In genomic region chr20:37178839-37179670, GRCh38 we compare ENCODE assay signal across 1 cellular context.
A peak's percentile ranks its signal among the peaks of the same experiment; 100 is the strongest.
TF ChIP-seq lines count a peak whose summit lies in the region.

Gene MROH8 (minus strand): TSS chr20:37179548.
Gene RPN2 (plus strand): TSS chr20:37179330. CDS start chr20:37179357, 27 bp downstream.

TF ChIP-seq in HepG2, 621 proteins besides CTCF, POLR2A, EP300 and RAD21 (continued from another document and continues in another):
- TF ChIP-seq ZNF142 (CRISPR knock-in tag; IDR thresholded peaks at IDR 0.05), result peak; percentile 77; the same call in 1 of the 2 replicates
- peak; percentile 82; the same call in 1 of the 2 replicates for TF ChIP-seq ZNF619 (CRISPR knock-in tag; IDR thresholded peaks at IDR 0.05)
- TF ChIP-seq IKZF1 (IDR thresholded peaks at IDR 0.05), result no peak
- TF ChIP-seq ZNF530 (CRISPR knock-in tag; IDR thresholded peaks at IDR 0.05; ENCODE audit: low read depth), result no peak; the same call in 1 of the 2 replicates
- TF ChIP-seq TP53 (CRISPR knock-in tag; conservative IDR thresholded peaks at IDR 0.05), result peak; percentile 94
- peak; percentile 24; the same call in 1 of the 2 replicates for TF ChIP-seq ZKSCAN8 (CRISPR knock-in tag; IDR thresholded peaks at IDR 0.05; ENCODE audit: borderline replicate concordance)
- TF ChIP-seq, protein P1, sequence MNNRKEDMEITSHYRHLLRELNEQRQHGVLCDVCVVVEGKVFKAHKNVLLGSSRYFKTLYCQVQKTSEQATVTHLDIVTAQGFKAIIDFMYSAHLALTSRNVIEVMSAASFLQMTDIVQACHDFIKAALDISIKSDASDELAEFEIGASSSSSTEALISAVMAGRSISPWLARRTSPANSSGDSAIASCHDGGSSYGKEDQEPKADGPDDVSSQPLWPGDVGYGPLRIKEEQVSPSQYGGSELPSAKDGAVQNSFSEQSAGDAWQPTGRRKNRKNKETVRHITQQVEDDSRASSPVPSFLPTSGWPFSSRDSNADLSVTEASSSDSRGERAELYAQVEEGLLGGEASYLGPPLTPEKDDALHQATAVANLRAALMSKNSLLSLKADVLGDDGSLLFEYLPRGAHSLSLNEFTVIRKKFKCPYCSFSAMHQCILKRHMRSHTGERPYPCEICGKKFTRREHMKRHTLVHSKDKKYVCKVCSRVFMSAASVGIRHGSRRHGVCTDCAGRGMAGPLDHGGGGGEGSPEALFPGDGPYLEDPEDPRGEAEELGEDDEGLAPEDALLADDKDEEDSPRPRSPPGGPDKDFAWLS (CRISPR knock-in tag; IDR thresholded peaks at IDR 0.05; ENCODE audit: borderline replicate concordance), result no peak
- no peak; the same call in 1 of the 2 replicates for TF ChIP-seq SAFB2 (CRISPR knock-in tag; IDR thresholded peaks at IDR 0.05; ENCODE audit: borderline replicate concordance, low read depth)
- peak; percentile 58; the same call in 1 of the 2 replicates for TF ChIP-seq THAP8 (CRISPR knock-in tag; IDR thresholded peaks at IDR 0.05; ENCODE audit: borderline replicate concordance)
- TF ChIP-seq ZNF264 (CRISPR knock-in tag; IDR thresholded peaks at IDR 0.05), result peak; percentile 93; the same call in 1 of the 2 replicates
- peak; percentile 91; the same call in 1 of the 2 replicates for TF ChIP-seq KMT2A (CRISPR knock-in tag; IDR thresholded peaks at IDR 0.05)
- peak; percentile 88 for TF ChIP-seq ARNT2 (CRISPR knock-in tag; IDR thresholded peaks at IDR 0.05; ENCODE audit: low read depth)
- TF ChIP-seq ZBTB14 (CRISPR knock-in tag; IDR thresholded peaks at IDR 0.05), result peak; percentile 40; the same call in 1 of the 2 replicates
- peak; percentile 99 for TF ChIP-seq POGK (CRISPR knock-in tag; conservative IDR thresholded peaks at IDR 0.05)
- TF ChIP-seq IRF2 (CRISPR knock-in tag; IDR thresholded peaks at IDR 0.05), result no peak
- no peak for TF ChIP-seq MAF1 (CRISPR knock-in tag; IDR thresholded peaks at IDR 0.05; ENCODE audit: borderline replicate concordance)
- peak; percentile 97 for TF ChIP-seq ZNF501 (CRISPR knock-in tag; IDR thresholded peaks at IDR 0.05)
- TF ChIP-seq RELA (CRISPR knock-in tag; IDR thresholded peaks at IDR 0.05), result peak; percentile 62; the same call in 1 of the 2 replicates
- TF ChIP-seq NCOA2 (CRISPR knock-in tag; IDR thresholded peaks at IDR 0.05), result peak; percentile 59; the same call in 1 of the 2 replicates
- peak; percentile 68 for TF ChIP-seq U2AF1 (optimal IDR thresholded peaks at IDR 0.05; ENCODE audit: low read depth, low read length)
- peak; percentile 97 for TF ChIP-seq ARHGAP35 (CRISPR knock-in tag; IDR thresholded peaks at IDR 0.05; ENCODE audit: borderline replicate concordance)
- TF ChIP-seq, protein P2, sequence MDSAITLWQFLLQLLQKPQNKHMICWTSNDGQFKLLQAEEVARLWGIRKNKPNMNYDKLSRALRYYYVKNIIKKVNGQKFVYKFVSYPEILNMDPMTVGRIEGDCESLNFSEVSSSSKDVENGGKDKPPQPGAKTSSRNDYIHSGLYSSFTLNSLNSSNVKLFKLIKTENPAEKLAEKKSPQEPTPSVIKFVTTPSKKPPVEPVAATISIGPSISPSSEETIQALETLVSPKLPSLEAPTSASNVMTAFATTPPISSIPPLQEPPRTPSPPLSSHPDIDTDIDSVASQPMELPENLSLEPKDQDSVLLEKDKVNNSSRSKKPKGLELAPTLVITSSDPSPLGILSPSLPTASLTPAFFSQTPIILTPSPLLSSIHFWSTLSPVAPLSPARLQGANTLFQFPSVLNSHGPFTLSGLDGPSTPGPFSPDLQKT (CRISPR knock-in tag; IDR thresholded peaks at IDR 0.05; ENCODE audit: borderline replicate concordance), result peak; percentile 84
- no peak for TF ChIP-seq HOXA9 (CRISPR knock-in tag; IDR thresholded peaks at IDR 0.05; ENCODE audit: borderline replicate concordance)
- TF ChIP-seq NR2F6 (IDR thresholded peaks at IDR 0.05), result no peak; the same call in 1 of the 2 replicates
- peak; percentile 52; the same call in 1 of the 2 replicates for TF ChIP-seq NR2F6 (CRISPR knock-in tag; IDR thresholded peaks at IDR 0.05)
- TF ChIP-seq ZBTB2 (CRISPR knock-in tag; IDR thresholded peaks at IDR 0.05; ENCODE audit: low read depth), result peak; percentile 31; the same call in 1 of the 2 replicates
- TF ChIP-seq HHEX (CRISPR knock-in tag; IDR thresholded peaks at IDR 0.05), result no peak
- no peak for TF ChIP-seq SMARCE1 (IDR thresholded peaks at IDR 0.05; ENCODE audit: borderline replicate concordance)
- peak; percentile 38 for TF ChIP-seq XRCC5 (optimal IDR thresholded peaks at IDR 0.05; ENCODE audit: low read length)
- TF ChIP-seq ZNF468 (CRISPR knock-in tag; IDR thresholded peaks at IDR 0.05), result peak; percentile 84; the same call in 1 of the 2 replicates
- TF ChIP-seq, protein P3, sequence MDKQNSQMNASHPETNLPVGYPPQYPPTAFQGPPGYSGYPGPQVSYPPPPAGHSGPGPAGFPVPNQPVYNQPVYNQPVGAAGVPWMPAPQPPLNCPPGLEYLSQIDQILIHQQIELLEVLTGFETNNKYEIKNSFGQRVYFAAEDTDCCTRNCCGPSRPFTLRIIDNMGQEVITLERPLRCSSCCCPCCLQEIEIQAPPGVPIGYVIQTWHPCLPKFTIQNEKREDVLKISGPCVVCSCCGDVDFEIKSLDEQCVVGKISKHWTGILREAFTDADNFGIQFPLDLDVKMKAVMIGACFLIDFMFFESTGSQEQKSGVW (CRISPR knock-in tag; IDR thresholded peaks at IDR 0.05; ENCODE audit: borderline replicate concordance), result no peak; the same call in 1 of the 2 replicates
- peak; percentile 54 for TF ChIP-seq ZNF746 (CRISPR knock-in tag; IDR thresholded peaks at IDR 0.05)
- no peak for TF ChIP-seq SOX6 (IDR thresholded peaks at IDR 0.05)
- TF ChIP-seq SOX6 (CRISPR knock-in tag; IDR thresholded peaks at IDR 0.05), result peak; percentile 75
- no peak for TF ChIP-seq NBN (conservative IDR thresholded peaks at IDR 0.05)
- peak; percentile 75; the same call in 1 of the 2 replicates for TF ChIP-seq ZFYVE20 (CRISPR knock-in tag; IDR thresholded peaks at IDR 0.05; ENCODE audit: borderline replicate concordance, low read depth)
- TF ChIP-seq NFE2 (CRISPR knock-in tag; IDR thresholded peaks at IDR 0.05), result no peak
- TF ChIP-seq IRX3 (CRISPR knock-in tag; IDR thresholded peaks at IDR 0.05; ENCODE audit: borderline replicate concordance, low read depth), result peak; percentile 84; the same call in 1 of the 2 replicates
- TF ChIP-seq TEAD3 (CRISPR knock-in tag; optimal IDR thresholded peaks at IDR 0.05; ENCODE audit: borderline replicate concordance), result peak; percentile 61
- TF ChIP-seq ZNF772 (CRISPR knock-in tag; IDR thresholded peaks at IDR 0.05), result peak; percentile 66; the same call in 1 of the 2 replicates
- peak; percentile 90 for TF ChIP-seq SRF (IDR thresholded peaks at IDR 0.05; ENCODE audit: low read depth, low read length)
- TF ChIP-seq ZNF224 (CRISPR knock-in tag; IDR thresholded peaks at IDR 0.05), result peak; percentile 91
- no peak for TF ChIP-seq ATRX (CRISPR knock-in tag; IDR thresholded peaks at IDR 0.05; ENCODE audit: borderline replicate concordance)
- TF ChIP-seq, protein P4, sequence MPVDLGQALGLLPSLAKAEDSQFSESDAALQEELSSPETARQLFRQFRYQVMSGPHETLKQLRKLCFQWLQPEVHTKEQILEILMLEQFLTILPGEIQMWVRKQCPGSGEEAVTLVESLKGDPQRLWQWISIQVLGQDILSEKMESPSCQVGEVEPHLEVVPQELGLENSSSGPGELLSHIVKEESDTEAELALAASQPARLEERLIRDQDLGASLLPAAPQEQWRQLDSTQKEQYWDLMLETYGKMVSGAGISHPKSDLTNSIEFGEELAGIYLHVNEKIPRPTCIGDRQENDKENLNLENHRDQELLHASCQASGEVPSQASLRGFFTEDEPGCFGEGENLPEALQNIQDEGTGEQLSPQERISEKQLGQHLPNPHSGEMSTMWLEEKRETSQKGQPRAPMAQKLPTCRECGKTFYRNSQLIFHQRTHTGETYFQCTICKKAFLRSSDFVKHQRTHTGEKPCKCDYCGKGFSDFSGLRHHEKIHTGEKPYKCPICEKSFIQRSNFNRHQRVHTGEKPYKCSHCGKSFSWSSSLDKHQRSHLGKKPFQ (CRISPR knock-in tag; IDR thresholded peaks at IDR 0.05; ENCODE audit: insufficient replicate concordance), result peak; percentile 86
- TF ChIP-seq ZNF446 (CRISPR knock-in tag; IDR thresholded peaks at IDR 0.05), result no peak; the same call in 1 of the 2 replicates
- TF ChIP-seq ZNF709 (CRISPR knock-in tag; IDR thresholded peaks at IDR 0.05), result peak; percentile 43; the same call in 1 of the 2 replicates
- no peak; the same call in 1 of the 2 replicates for TF ChIP-seq ZNF878 (CRISPR knock-in tag; IDR thresholded peaks at IDR 0.05)
- TF ChIP-seq MIER2 (CRISPR knock-in tag; IDR thresholded peaks at IDR 0.05), result no peak
- peak; percentile 81 for TF ChIP-seq KDM5A (IDR thresholded peaks at IDR 0.05; ENCODE audit: borderline replicate concordance, low read length)
- no peak; the same call in 1 of the 2 replicates for TF ChIP-seq ESRRA (CRISPR knock-in tag; IDR thresholded peaks at IDR 0.05; ENCODE audit: low read depth)
- 0 out of 2 replicates have a peak, but pooled peaks have one; percentile 64 for TF ChIP-seq U2AF2 (IDR thresholded peaks at IDR 0.05; ENCODE audit: low read depth, low read length)
- TF ChIP-seq ZFP41 (CRISPR knock-in tag; IDR thresholded peaks at IDR 0.05; ENCODE audit: borderline replicate concordance), result no peak
- TF ChIP-seq HNF4A (CRISPR knock-in tag; IDR thresholded peaks at IDR 0.05), result no peak; the same call in 1 of the 2 replicates
- TF ChIP-seq SYNCRIP (IDR thresholded peaks at IDR 0.05; ENCODE audit: insufficient read depth, low read depth, low read length), result no peak
